Comparison of ENCODE assay signal across 8 cellular contexts in genomic region chr7:111486472-111487142, GRCh38.
DNase-seq lines count a peak whose midpoint lies in the region; ATAC-seq and TF ChIP-seq lines count a peak whose summit lies in the region.

No MANE protein-coding gene starts in this region.

- intact Hi-C loops in MCF 10A (cut with micrococcal nuclease) (loop anchor here (1.0 to 5.0 kb wide), 4 partner anchors 157 to 1644 kb away; no protein-coding TSS in a partner anchor), left colon (cut with DNase I, micrococcal nuclease) (loop anchor here in 1 of 2 donors (10.0 kb wide), 1 partner anchor 392 kb away; the partner anchor contains the start of gene LRRN3), lower leg skin (cut with DNase I; ENCODE audit: low total_unique reads) (no loop called here)

- no peak overlapping the region for H3K4me3 ChIP-seq in lower leg skin (ENCODE audit: low read depth, poor library complexity, severe bottlenecking)

- peak; percentile 51 to 59 for DNase-seq in AML-193 (lab: John Stamatoyannopoulos, UW)
- peak; percentile 55 for DNase-seq in NCI-H460 (ENCODE audit: extremely low read depth, low read depth)
- peak; percentile 64 for DNase-seq in MCF 10A (ENCODE audit: unreplicated experiment)
- DNase-seq in left colon: no peak
- DNase-seq in activated T-cell treated with anti-CD3 and anti-CD28 coated beads, Interleukin-2, amount 50 U/mL, for 1 hour: no peak
- no peak for DNase-seq in lower leg skin (ENCODE audit: low spot score in 2 of 2)

- H3K27me3 Mint-ChIP-seq in MCF 10A (ENCODE audit: insufficient read depth, unreplicated experiment): no peaks in the 10 kb centered on the region

- H3K36me3 Mint-ChIP-seq in MCF 10A (ENCODE audit: insufficient read depth, unreplicated experiment): no peaks in the 10 kb centered on the region

- no peak overlapping the region for H3K27ac Mint-ChIP-seq in MCF 10A (ENCODE audit: low read depth, unreplicated experiment)

- TF ChIP-seq CTCF in MCF 10A (IDR thresholded peaks at IDR 0.05; ENCODE audit: unreplicated experiment): peak; percentile 64
- no peak for TF ChIP-seq CTCF in lower leg skin (IDR thresholded peaks at IDR 0.05)

- ATAC-seq in GM18498 (IDR thresholded peaks at IDR 0.05; ENCODE audit: unreplicated experiment) (peak; percentile 63), HG03439 (IDR thresholded peaks at IDR 0.05; ENCODE audit: unreplicated experiment) (peak; percentile 68), left colon (peak; percentile 58)

- H3K9me3 Mint-ChIP-seq in MCF 10A (ENCODE audit: unreplicated experiment): no peaks in the 10 kb centered on the region

- H3K4me3 Mint-ChIP-seq in MCF 10A (ENCODE audit: unreplicated experiment): no peak overlapping the region

- POLR2A ChIA-PET in MCF 10A (lab: Yijun Ruan, JAX): no interaction called here

- no peaks in the 10 kb centered on the region for H3K4me1 Mint-ChIP-seq in MCF 10A (ENCODE audit: insufficient read depth, unreplicated experiment)

- no TSS peak for BruUV-seq in MCF 10A (replicated peaks; lab: Mats Ljungman, UMichigan)

- TF ChIP-seq POLR2A in lower leg skin (IDR thresholded peaks at IDR 0.05): no peak

- CTCF ChIA-PET in MCF 10A (lab: Yijun Ruan, JAX): interaction anchor here (0.6 to 0.8 kb wide), 2 partner anchors 12 to 1121 kb away, joined by 3 to 5 read pairs; no protein-coding TSS in a partner anchor

Comparison
In these comparisons a context has a peak if more than half of its experiments do, and no peak if none do; other contexts are left out.
1. DNase-seq: peak in AML-193 (2 of 2), NCI-H460 (single experiment) and MCF 10A (single experiment); none in left colon (0 of 2), activated T-cell treated with anti-CD3 and anti-CD28 coated beads, Interleukin-2, amount 50 U/mL, for 1 hour (single experiment) and lower leg skin (0 of 2).
2. Peak in every context shown above with its lines, with median percentiles within 50 percentile points of each other: ATAC-seq.